9 cellular contexts compared by ENCODE assay signal in the genomic region with DNA sequence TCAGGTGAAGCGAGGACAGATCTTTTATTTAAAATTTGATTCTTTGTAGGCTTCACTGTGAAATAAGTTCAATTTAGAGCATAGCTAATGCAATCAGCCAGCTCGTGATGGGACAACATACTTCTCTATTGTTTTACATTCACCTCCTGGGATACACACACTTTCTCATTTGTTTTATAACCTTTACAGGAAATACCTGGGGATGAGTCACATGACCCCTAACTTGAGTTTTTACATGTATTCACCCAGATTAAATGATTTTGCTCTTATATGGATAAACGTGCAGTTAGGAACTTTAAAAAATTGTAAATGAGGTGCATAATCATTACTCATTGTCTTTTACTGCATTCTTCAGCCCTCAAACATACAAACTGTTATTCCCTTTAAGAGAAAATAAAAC.
A peak's percentile ranks its signal among the peaks of the same experiment; 100 is the strongest.
DNase-seq lines count a peak whose midpoint lies in the region; ATAC-seq, FAIRE-seq and TF ChIP-seq lines count a peak whose summit lies in the region.
"Had no signal": no experiment of that assay in that cellular context is flagged by ENCODE, and none has a peak within 500 bp of the region (broad histone marks: within the 10 kb centered on the region; RNA-seq: fewer than 3 reads in every experiment).

No MANE protein-coding gene starts in this region.

- no peak overlapping the region for H3K27ac ChIP-seq in Karpas-422 (ENCODE audit: low read length)
- H3K27ac ChIP-seq in H1 (ENCODE audit: low read depth, low read length), result no peak overlapping the region

- no peak for TF ChIP-seq RAD21 in H1 (IDR thresholded peaks at IDR 0.05 in 1 of 2, conservative IDR thresholded peaks at IDR 0.05 in 1 of 2; ENCODE audit: low read depth in 2 of 2, low read length in 2 of 2)

- H3K27me3 ChIP-seq in Karpas-422 (ENCODE audit: low read length) (no peaks in the 10 kb centered on the region), H1 (replicated peaks in 1 of 4; ENCODE audit: control insufficient read depth in 3 of 4, extremely low read depth in 1 of 4, insufficient read depth in 3 of 4, low read length in 3 of 4) (no peaks in the 10 kb centered on the region)

- H3K18ac ChIP-seq in H1 (ENCODE audit: extremely low read depth, low read length), result no peak overlapping the region

- H3K4me1 ChIP-seq in Karpas-422 (ENCODE audit: low read length), result peaks cover 15% of the 10 kb centered on the region
- H3K4me1 ChIP-seq in H1 (replicated peaks in 1 of 4; ENCODE audit: control insufficient read depth in 3 of 4, insufficient read depth in 4 of 4, low read length in 3 of 4), result peaks cover 14 to 25% (median 23%) of the 10 kb centered on the region in 4 experiments

- no peak overlapping the region for H3K23ac ChIP-seq in H1 (ENCODE audit: insufficient read length)

- H3K4me1 Mint-ChIP-seq in naive thymus-derived CD8-positive, alpha-beta T cell, result peaks cover 9 to 28% (median 19%) of the 10 kb centered on the region in 4 donors

- no peaks in the 10 kb centered on the region for H3K9me2 ChIP-seq in Karpas-422 (replicated peaks; ENCODE audit: insufficient read depth, low read length)

- H3K9ac ChIP-seq in Karpas-422 (ENCODE audit: low read length) (no peak overlapping the region), H1 (replicated peaks in 1 of 4; ENCODE audit: extremely low read depth in 1 of 4, low read depth in 3 of 4, low read length in 3 of 4) (no peak overlapping the region; a peak in 1 of 7 replicates)

- H2AFZ ChIP-seq in Karpas-422 (ENCODE audit: low read length) (no peak overlapping the region), H1 (ENCODE audit: low read length) (no peak overlapping the region)

- no peak overlapping the region for H3K4me3 ChIP-seq in Karpas-422 (ENCODE audit: low read length)
- H3K4me3 ChIP-seq in H1 (ENCODE audit: extremely low read depth in 1 of 4, insufficient read depth in 2 of 4, low read depth in 3 of 4, low read length in 4 of 4), result peak overlapping the region in 3 of 4 experiments; percentile 67 to 72 (median 70); a peak in 3 of 8 replicates

- H3K9me3 ChIP-seq in Karpas-422 (ENCODE audit: low read length), result no peaks in the 10 kb centered on the region
- no peaks in the 10 kb centered on the region for H3K9me3 ChIP-seq in H1 (ENCODE audit: insufficient read depth in 2 of 2, low read depth in 1 of 2, low read length in 1 of 2)

- no peak overlapping the region for H2BK5ac ChIP-seq in H1 (ENCODE audit: low read depth, low read length)

- WGBS in H1 (ENCODE audit: extremely low coverage in 1 of 2, insufficient coverage in 1 of 2, insufficient read length in 1 of 2, insufficient replicate concordance in 2 of 2, low coverage in 1 of 2, low lambda C conversion rate in 2 of 2, missing lambda C conversion rate in 1 of 2), 2 experiments, result 9% methylated on average over 3 of the region's 3 CpGs; no CpG with 5 or more reads in 1 of the 2 experiments

- H3K36me3 ChIP-seq in Karpas-422 (ENCODE audit: insufficient read depth, low read length) (no peaks in the 10 kb centered on the region), H1 (ENCODE audit: control insufficient read depth in 2 of 4, insufficient read depth in 4 of 4, low read length in 3 of 4) (no peaks in the 10 kb centered on the region; a peak in 2 of 8 replicates)

- TF ChIP-seq POLR2A in H1 (IDR thresholded peaks at IDR 0.05; ENCODE audit: control extremely low read depth in 1 of 2, low read depth in 2 of 2, low read length in 2 of 2), result no peak

- H3K14ac ChIP-seq in H1 (ENCODE audit: insufficient read length), result no peak overlapping the region

- no peak overlapping the region for H4K8ac ChIP-seq in H1 (ENCODE audit: extremely low read depth, insufficient read depth, low read length)

- POLR2A ChIA-PET in H1 (lab: Charles Lee; ENCODE audit: partially characterized antibody), result interaction anchor here (1.1 to 1.4 kb wide), 2 partner anchors 25 to 32 kb away, joined by 3 to 4 read pairs; no protein-coding TSS in a partner anchor
- POLR2A ChIA-PET in naive thymus-derived CD8-positive, alpha-beta T cell (lab: Charles Lee), result no interaction called here

- H3K79me2 ChIP-seq in Karpas-422 (ENCODE audit: low read length), result no peaks in the 10 kb centered on the region
- H3K79me2 ChIP-seq in H1 (ENCODE audit: control insufficient read depth in 1 of 2, insufficient read depth in 2 of 2, low read length in 2 of 2), result peaks cover 0 to 62% of the 10 kb centered on the region in 2 experiments; a peak in 3 of 4 replicates

- no peaks in the 10 kb centered on the region; the same call in 1 of the 2 replicates for H3K23me2 ChIP-seq in H1 (ENCODE audit: low read depth, low read length)

- CTCF ChIA-PET in H1 (lab: Charles Lee; ENCODE audit: partially characterized antibody), result interaction anchor here (0.6 to 12.2 kb wide), 11 partner anchors 9 to 845 kb away, joined by 3 to 103 read pairs (median 5); no protein-coding TSS in a partner anchor

- peaks cover 6% of the 10 kb centered on the region; the same call in 1 of the 2 replicates for H3K79me1 ChIP-seq in H1 (ENCODE audit: low read depth, low read length)

- no peaks in the 10 kb centered on the region for H3K9me3 Mint-ChIP-seq in naive thymus-derived CD8-positive, alpha-beta T cell

- H3K56ac ChIP-seq in H1 (replicated peaks; ENCODE audit: insufficient read length, low read depth, low read length), result no peak overlapping the region

- H4K91ac ChIP-seq in H1 (replicated peaks; ENCODE audit: insufficient read length, low read length), result no peak overlapping the region

- no peak overlapping the region for H2BK120ac ChIP-seq in H1 (replicated peaks; ENCODE audit: low read depth, low read length)

- TF ChIP-seq CTCF in H1 (IDR thresholded peaks at IDR 0.05; ENCODE audit: control extremely low read depth in 1 of 3, insufficient read depth in 1 of 3, low read depth in 1 of 3, low read length in 3 of 3), result no peak

- H4K5ac ChIP-seq in H1 (ENCODE audit: insufficient read length, low read depth, low read length), result no peak overlapping the region

- no peak overlapping the region for H3K4ac ChIP-seq in H1 (replicated peaks; ENCODE audit: insufficient read length, low read depth, low read length)

- FAIRE-seq in H1 (lab: Jason Lieb, UNC), result no peak

- H3K36me3 Mint-ChIP-seq in naive thymus-derived CD8-positive, alpha-beta T cell, result no peaks in the 10 kb centered on the region

- H3K4me2 ChIP-seq in Karpas-422 (ENCODE audit: low read depth, low read length, poor library complexity, severe bottlenecking) (peak overlapping the region; percentile 67), H1 (ENCODE audit: insufficient read depth in 1 of 2, low read depth in 2 of 2, low read length in 2 of 2) (peak overlapping the region; percentile 83 to 94)

- peaks cover 3 to 16% (median 8%) of the 10 kb centered on the region in 5 donors for H3K27me3 Mint-ChIP-seq in naive thymus-derived CD8-positive, alpha-beta T cell

- peak overlapping the region in 3 of 10 donors; percentile 60 to 87 (median 76) for H3K27ac Mint-ChIP-seq in naive thymus-derived CD8-positive, alpha-beta T cell

- H2BK12ac ChIP-seq in H1 (ENCODE audit: low read depth, low read length), result no peak overlapping the region

- no peak overlapping the region for H2BK15ac ChIP-seq in H1 (ENCODE audit: low read length)

- no peak overlapping the region for H2AK5ac ChIP-seq in H1 (ENCODE audit: low read depth, low read length)

- DNase-seq in EH (ENCODE audit: low read depth) (peak; percentile 58), Karpas-422 (no peak), H1 (ENCODE audit: low read depth in 1 of 2, low spot score in 2 of 2) (no peak), occipital lobe (lab: John Stamatoyannopoulos, UW) (no peak), SW 1271 (lab: John Stamatoyannopoulos, UW) (no peak), iPS-NIHi11 (ENCODE audit: low spot score) (no peak)
- DNase-seq in naive thymus-derived CD8-positive, alpha-beta T cell, result no peak
- DNase-seq: stimulated activated CD4-positive, alpha-beta T cell treated with anti-CD3 and anti-CD28 coated beads, Interleukin-4, amount 100 ng/mL, for 4 hours had no signal

- peak overlapping the region; percentile 79 to 93 (median 88) for H3K4me3 Mint-ChIP-seq in naive thymus-derived CD8-positive, alpha-beta T cell

- peaks cover 4% of the 10 kb centered on the region; the same call in 1 of the 2 replicates for H4K20me1 ChIP-seq in Karpas-422 (ENCODE audit: insufficient read depth, low read depth, low read length)
- peaks cover 0 to 2% of the 10 kb centered on the region in 2 experiments for H4K20me1 ChIP-seq in H1 (replicated peaks in 1 of 2; ENCODE audit: control insufficient read depth in 1 of 2, insufficient read depth in 2 of 2, low read length in 2 of 2)

- TF ChIP-seq EP300 in H1 (IDR thresholded peaks at IDR 0.05; ENCODE audit: borderline replicate concordance in 1 of 2, low read depth in 2 of 2, low read length in 2 of 2), result no peak

- no peak overlapping the region for H2BK20ac ChIP-seq in H1 (ENCODE audit: low read length)

- no peak for ATAC-seq in naive thymus-derived CD8-positive, alpha-beta T cell
- ATAC-seq in GM21619 (IDR thresholded peaks at IDR 0.05; ENCODE audit: unreplicated experiment), result no peak

TF ChIP-seq in H1, 55 proteins besides CTCF, POLR2A, EP300 and RAD21:
- TF ChIP-seq KDM5A (IDR thresholded peaks at IDR 0.05; ENCODE audit: low read length) (no peak), CTBP2 (IDR thresholded peaks at IDR 0.05; ENCODE audit: borderline replicate concordance, insufficient read depth, insufficient read length, low read length) (no peak), RXRA (IDR thresholded peaks at IDR 0.05; ENCODE audit: insufficient read depth, low read depth, low read length) (no peak)
